In genomic region chr5:12896086-12896485, GRCh38 we compare ENCODE assay signal across 35 cellular contexts.
"Had no signal": no experiment of that assay in that cellular context is flagged by ENCODE, and none has a peak within 500 bp of the region (broad histone marks: within the 10 kb centered on the region; RNA-seq: fewer than 3 reads in every experiment).

No MANE protein-coding gene starts in this region.

- DNase-seq: Karpas-422, Kasumi-1, MG63, MM.1S, MV-4-11, NCI-H1048, NCI-H1092, NCI-H1092 treated with DMSO at 0.1 percent for 48 hours, NCI-H1105, NCI-H1105 treated with DMSO at 0.1 percent for 48 hours, NCI-H1417, NCI-H1417 treated with DMSO at 0.1 percent for 48 hours, NCI-H1436, NCI-H1436 treated with DMSO at 0.1 percent for 48 hours, NCI-H146, NCI-H1694, NCI-H1694 treated with DMSO at 0.1 percent for 48 hours, NCI-H187, NCI-H187 treated with DMSO at 0.1 percent for 48 hours, NCI-H1930, NCI-H2029, NCI-H2029 treated with DMSO at 0.1 percent for 48 hours, NCI-H2081, NCI-H2081 treated with DMSO at 0.1 percent for 48 hours, NCI-H2107, NCI-H2171, NCI-H2171 treated with DMSO at 0.1 percent for 48 hours, NCI-H2227 treated with DMSO at 0.1 percent for 48 hours, NCI-H226, NCI-H345, NCI-H446, NCI-H510A, NCI-H510A treated with DMSO at 0.1 percent for 48 hours, NCI-H524, NCI-H524 treated with DMSO at 0.1 percent for 48 hours had no signal

- H3K4me3 ChIP-seq: MG63 had no signal

- H3K27me3 ChIP-seq: MG63 had no signal

- H3K9me3 ChIP-seq: MG63 had no signal

- H3K36me3 ChIP-seq: MG63 had no signal
